In genomic region chr11:34224434-34224966, GRCh38 we compare ENCODE assay signal across 1 cellular context.
A peak's percentile ranks its signal among the peaks of the same experiment; 100 is the strongest.
TF ChIP-seq lines count a peak whose summit lies in the region.

No MANE protein-coding gene starts in this region.

TF ChIP-seq in HepG2, 621 proteins besides CTCF, POLR2A, EP300 and RAD21 (continued from another document):
- TF ChIP-seq ZBTB46 (CRISPR knock-in tag; IDR thresholded peaks at IDR 0.05; ENCODE audit: borderline replicate concordance) = no peak
- TF ChIP-seq ZNF142 (CRISPR knock-in tag; IDR thresholded peaks at IDR 0.05) = no peak
- no peak for TF ChIP-seq ZNF343 (CRISPR knock-in tag; IDR thresholded peaks at IDR 0.05)
- TF ChIP-seq ZNF644 (CRISPR knock-in tag; IDR thresholded peaks at IDR 0.05; ENCODE audit: low read depth) = peak; percentile 52; the same call in 1 of the 2 replicates
- TF ChIP-seq NR0B2 (CRISPR knock-in tag; IDR thresholded peaks at IDR 0.05) = no peak
- no peak for TF ChIP-seq SOX13 (IDR thresholded peaks at IDR 0.05)
- TF ChIP-seq SOX13 (CRISPR knock-in tag; conservative IDR thresholded peaks at IDR 0.05 in 1 of 2, IDR thresholded peaks at IDR 0.05 in 1 of 2) = peak in 1 of 2 experiments; percentile 53; a peak in 1 of 4 replicates
- TF ChIP-seq ZNF101 (CRISPR knock-in tag; IDR thresholded peaks at IDR 0.05; ENCODE audit: borderline replicate concordance, low read depth) = no peak
- no peak for TF ChIP-seq RAD51 (IDR thresholded peaks at IDR 0.05; ENCODE audit: borderline replicate concordance)
- no peak for TF ChIP-seq ARID5B (CRISPR knock-in tag; IDR thresholded peaks at IDR 0.05)
- TF ChIP-seq HNRNPL (IDR thresholded peaks at IDR 0.05; ENCODE audit: low read depth, low read length) = 0 out of 2 replicates have a peak, but pooled peaks have one; percentile 56
- TF ChIP-seq ZC3H4 (CRISPR knock-in tag; IDR thresholded peaks at IDR 0.05; ENCODE audit: borderline replicate concordance) = no peak
- no peak for TF ChIP-seq ZNF121 (CRISPR knock-in tag; IDR thresholded peaks at IDR 0.05)
- TF ChIP-seq DR1 (CRISPR knock-in tag; IDR thresholded peaks at IDR 0.05) = no peak
- TF ChIP-seq PBX3 (CRISPR knock-in tag; IDR thresholded peaks at IDR 0.05; ENCODE audit: borderline replicate concordance) = no peak
- TF ChIP-seq ZFP36L1 (CRISPR knock-in tag; IDR thresholded peaks at IDR 0.05) = no peak
- TF ChIP-seq BCLAF1 (IDR thresholded peaks at IDR 0.05) = no peak
- peak; percentile 72 for TF ChIP-seq HIC2 (CRISPR knock-in tag; IDR thresholded peaks at IDR 0.05; ENCODE audit: low read depth)
- TF ChIP-seq ZNF710 (CRISPR knock-in tag; IDR thresholded peaks at IDR 0.05; ENCODE audit: borderline replicate concordance) = no peak
- no peak for TF ChIP-seq TOE1 (CRISPR knock-in tag; IDR thresholded peaks at IDR 0.05)
- TF ChIP-seq DPF2 (CRISPR knock-in tag; IDR thresholded peaks at IDR 0.05; ENCODE audit: borderline replicate concordance, low read depth) = 0 out of 2 replicates have a peak, but pooled peaks have one; percentile 26
- no peak for TF ChIP-seq KMT2A (CRISPR knock-in tag; IDR thresholded peaks at IDR 0.05)
- no peak for TF ChIP-seq ZNF652 (CRISPR knock-in tag; IDR thresholded peaks at IDR 0.05; ENCODE audit: borderline replicate concordance, low read depth)
- no peak for TF ChIP-seq NKX3-1 (CRISPR knock-in tag; IDR thresholded peaks at IDR 0.05)
- TF ChIP-seq SALL2 (CRISPR knock-in tag; IDR thresholded peaks at IDR 0.05) = no peak
